ENCODE assay signal across 8 cellular contexts in genomic region chr3:31959951-31960792, GRCh38. TPM values are rescaled to one million over a fixed set of nuclear protein-coding genes. Genes with fewer than 3 reads are reported as not detected.
DNase-seq lines count a peak whose midpoint lies in the region; ATAC-seq and TF ChIP-seq lines count a peak whose summit lies in the region.

No MANE protein-coding gene starts in this region.

- intact Hi-C loops in Panc1 (cut with micrococcal nuclease; ENCODE audit: unreplicated experiment): no loop called here
- intact Hi-C loops in activated T-helper 2 cell treated with anti-CD3 and anti-CD28 coated beads, Interferon-gamma antibody, Interleukin-2, Interleukin-4, amounts not matched to agents 10 μg/mL and 5 μg/mL and 100 μg/mL, durations not matched to agents 14 hours and 24 hours and 36 hours (cut with micrococcal nuclease): no loop called here

- peaks cover 9% of the 10 kb centered on the region for H3K36me3 Mint-ChIP-seq in glutamatergic neuron (ENCODE audit: unreplicated experiment)
- H3K36me3 Mint-ChIP-seq in activated T-helper 2 cell treated with anti-CD3 and anti-CD28 coated beads, Interferon-gamma antibody, Interleukin-2, Interleukin-4, amounts not matched to agents 10 μg/mL and 5 μg/mL and 100 μg/mL, durations not matched to agents 14 hours and 24 hours and 36 hours (ENCODE audit: low read depth): peaks cover 4% of the 10 kb centered on the region

- H3K4me3 ChIP-seq in Panc1 (ENCODE audit: low read depth in 2 of 2, low read length in 2 of 2): peak overlapping the region; percentile 15 to 50; a peak in 3 of 4 replicates
- H3K4me3 ChIP-seq in skin epidermis: peak overlapping the region in 2 of 7 experiments; percentile 7 to 17

- no TSS peak for BruUV-seq in Panc1 (replicated peaks; lab: Mats Ljungman, UMichigan)

- CTCF ChIA-PET in Panc1 (lab: Charles Lee): no interaction called here

- peak; percentile 16 for ATAC-seq in GM19438 (IDR thresholded peaks at IDR 0.05; ENCODE audit: low read depth, unreplicated experiment)
- no peak for ATAC-seq in Panc1
- no peak for ATAC-seq in HG03457 (IDR thresholded peaks at IDR 0.05; ENCODE audit: unreplicated experiment)

- H3K9me3 Mint-ChIP-seq in glutamatergic neuron (ENCODE audit: unreplicated experiment): peaks cover 2% of the 10 kb centered on the region
- peaks cover 9% of the 10 kb centered on the region for H3K9me3 Mint-ChIP-seq in activated T-helper 2 cell treated with anti-CD3 and anti-CD28 coated beads, Interferon-gamma antibody, Interleukin-2, Interleukin-4, amounts not matched to agents 10 μg/mL and 5 μg/mL and 100 μg/mL, durations not matched to agents 14 hours and 24 hours and 36 hours

- H3K4me1 ChIP-seq in Panc1 (ENCODE audit: control insufficient read depth, insufficient read depth, low read length): peaks cover 51% of the 10 kb centered on the region

- no peaks in the 10 kb centered on the region for H3K27me3 ChIP-seq in Panc1 (ENCODE audit: control insufficient read depth, insufficient read depth, low read length)

- H3K9me3 ChIP-seq in Panc1 (ENCODE audit: control insufficient read depth, insufficient read depth, low read depth, low read length): no peaks in the 10 kb centered on the region; the same call in 1 of the 2 replicates

- peaks cover 35% of the 10 kb centered on the region for H3K4me1 Mint-ChIP-seq in glutamatergic neuron (ENCODE audit: low read depth, unreplicated experiment)
- peaks cover 16% of the 10 kb centered on the region for H3K4me1 Mint-ChIP-seq in activated T-helper 2 cell treated with anti-CD3 and anti-CD28 coated beads, Interferon-gamma antibody, Interleukin-2, Interleukin-4, amounts not matched to agents 10 μg/mL and 5 μg/mL and 100 μg/mL, durations not matched to agents 14 hours and 24 hours and 36 hours (ENCODE audit: low read depth)

- TF ChIP-seq CTCF in Panc1 (IDR thresholded peaks at IDR 0.05) (no peak), glutamatergic neuron (IDR thresholded peaks at IDR 0.05; ENCODE audit: partially characterized antibody, unreplicated experiment) (no peak)

- DNase-seq in Panc1 (ENCODE audit: low read depth, low spot score): no peak
- DNase-seq in glutamatergic neuron: no peak
- DNase-seq in activated CD8-positive, alpha-beta memory T cell treated with anti-CD3 and anti-CD28 coated beads, Interleukin-2, amount 50 U/mL, for 4 hours: no peak
- DNase-seq in LoVo (ENCODE audit: low spot score): no peak
- no peak for DNase-seq in activated T-helper 2 cell treated with anti-CD3 and anti-CD28 coated beads, Interferon-gamma antibody, Interleukin-2, Interleukin-4, amounts not matched to agents 10 μg/mL and 5 μg/mL and 100 μg/mL, durations not matched to agents 14 hours and 24 hours and 36 hours (ENCODE audit: low spot score)

- POLR2A ChIA-PET in Panc1 (lab: Charles Lee): interaction anchor here (0.7 kb wide), 1 partner anchor 865 kb away, joined by 15 read pairs; no protein-coding TSS in a partner anchor

- H3K27me3 Mint-ChIP-seq in glutamatergic neuron (ENCODE audit: unreplicated experiment): peaks cover 1% of the 10 kb centered on the region
- H3K27me3 Mint-ChIP-seq in activated T-helper 2 cell treated with anti-CD3 and anti-CD28 coated beads, Interferon-gamma antibody, Interleukin-2, Interleukin-4, amounts not matched to agents 10 μg/mL and 5 μg/mL and 100 μg/mL, durations not matched to agents 14 hours and 24 hours and 36 hours (ENCODE audit: low read depth): peaks cover 6% of the 10 kb centered on the region

- H3K36me3 ChIP-seq in Panc1 (ENCODE audit: control insufficient read depth, insufficient read depth, low read length): no peaks in the 10 kb centered on the region

- H3K4me3 Mint-ChIP-seq in glutamatergic neuron (ENCODE audit: unreplicated experiment): peak overlapping the region; percentile 69
- no peak overlapping the region for H3K4me3 Mint-ChIP-seq in activated T-helper 2 cell treated with anti-CD3 and anti-CD28 coated beads, Interferon-gamma antibody, Interleukin-2, Interleukin-4, amounts not matched to agents 10 μg/mL and 5 μg/mL and 100 μg/mL, durations not matched to agents 14 hours and 24 hours and 36 hours (ENCODE audit: low read depth)

- in situ Hi-C loops in Panc1 (cut with HindIII; ENCODE audit: low pct_unique_long_range_greater_than_20kb, low sequenced_read_pairs): no loop called here

- peak overlapping the region; percentile 72 for H3K27ac Mint-ChIP-seq in glutamatergic neuron (ENCODE audit: unreplicated experiment)
- H3K27ac Mint-ChIP-seq in activated T-helper 2 cell treated with anti-CD3 and anti-CD28 coated beads, Interferon-gamma antibody, Interleukin-2, Interleukin-4, amounts not matched to agents 10 μg/mL and 5 μg/mL and 100 μg/mL, durations not matched to agents 14 hours and 24 hours and 36 hours: no peak overlapping the region

- H3K27ac ChIP-seq in Panc1 (ENCODE audit: low read length): peak overlapping the region; percentile 90
- H3K27ac ChIP-seq in skin epidermis: peak overlapping the region in 17 of 21 experiments; percentile 30 to 89 (median 67)

RNA-seq across cellular contexts. Expression of gene OSBPL10, which starts 20.9 kb away (rescaled TPM):
- 88.1 TPM for total RNA-seq in Panc1 (2021; ENCODE audit: unreplicated experiment)
- 65.0 TPM for polyA plus RNA-seq in Panc1 (2012; ENCODE audit: insufficient read length)
- 3.8 TPM for total RNA-seq in glutamatergic neuron (ENCODE audit: unreplicated experiment)
- total RNA-seq in activated T-helper 2 cell treated with anti-CD3 and anti-CD28 coated beads, Interferon-gamma antibody, Interleukin-2, Interleukin-4, amounts not matched to agents 10 μg/mL and 5 μg/mL and 100 μg/mL, durations not matched to agents 14 hours and 24 hours and 36 hours: 42.5 and 47.6 TPM in 2 replicates

RNA-seq across cellular contexts. Expression of gene ZNF860, which starts 21.4 kb away (rescaled TPM):
- total RNA-seq in Panc1 (2021; ENCODE audit: unreplicated experiment) (8.9 TPM), glutamatergic neuron (ENCODE audit: unreplicated experiment) (not detected)
- polyA plus RNA-seq in Panc1 (2012; ENCODE audit: insufficient read length): 7.2 TPM
- total RNA-seq in activated T-helper 2 cell treated with anti-CD3 and anti-CD28 coated beads, Interferon-gamma antibody, Interleukin-2, Interleukin-4, amounts not matched to agents 10 μg/mL and 5 μg/mL and 100 μg/mL, durations not matched to agents 14 hours and 24 hours and 36 hours: 1.8 and 2.0 TPM in 2 replicates
